Comparison of ENCODE assay signal across 8 cellular contexts in genomic region chr22:24182574-24183246, GRCh38. TPM values are rescaled to one million over a fixed set of nuclear protein-coding genes. Genes with fewer than 3 reads are reported as not detected.
DNase-seq lines count a peak whose midpoint lies in the region; ATAC-seq and TF ChIP-seq lines count a peak whose summit lies in the region.
"Not testable (repeated sequence)": the region's sequence is repeated elsewhere in the genome, so short reads cannot be mapped to it uniquely, and the experiment has no call there.

No MANE protein-coding gene starts in this region.

- not testable (repeated sequence) for H3K36me3 ChIP-seq in DND-41 (ENCODE audit: insufficient read depth, low read length); IMR-90 (ENCODE audit: control insufficient read depth, insufficient read depth, low read length); RWPE2 (ENCODE audit: low read depth); neuronal stem cell (replicated peaks in 1 of 2; ENCODE audit: control insufficient read depth in 2 of 2, insufficient read depth in 2 of 2, low read length in 2 of 2); upper lobe of right lung
- peaks cover 14 to 30% of the 10 kb centered on the region in 2 donors for H3K36me3 ChIP-seq in ascending aorta

- not testable (repeated sequence) for H2AK9ac ChIP-seq in IMR-90 (replicated peaks; ENCODE audit: low read depth, low read length, poor library complexity)

- not testable (repeated sequence) for H3K56ac ChIP-seq in IMR-90 (ENCODE audit: extremely low read depth, insufficient read depth, low read length)

- in situ Hi-C loops in IMR-90 (cut with MboI; ENCODE audit: low sequenced_read_pairs) = not testable (repeated sequence)

- H3K27me3 ChIP-seq in DND-41 (ENCODE audit: insufficient read depth, low read length, poor library complexity); IMR-90 (ENCODE audit: control insufficient read depth, insufficient read depth, low read length); RWPE2 (ENCODE audit: insufficient read depth, poor library complexity, severe bottlenecking); ascending aorta; neuronal stem cell (ENCODE audit: control insufficient read depth in 3 of 3, insufficient read depth in 3 of 3, low read depth in 1 of 3, low read length in 3 of 3); upper lobe of right lung: not testable (repeated sequence)

- BruUV-seq in IMR-90 (replicated peaks; lab: Mats Ljungman, UMichigan) = not testable (repeated sequence)

- 85% methylated on average over 10 of the region's 18 CpGs; no CpG with 5 or more reads in 1 of the 2 experiments for WGBS in IMR-90 (ENCODE audit: extremely low coverage in 2 of 2, insufficient read length in 1 of 2), 2 experiments
- no CpG with 5 or more reads among the region's 18 CpGs for WGBS in neuronal stem cell (ENCODE audit: extremely low coverage in 2 of 2, insufficient read length in 2 of 2, insufficient replicate concordance in 1 of 2), 2 donors

- not testable (repeated sequence) for H2AFZ ChIP-seq in DND-41 (ENCODE audit: low read depth, low read length); IMR-90 (replicated peaks; ENCODE audit: low read length, poor library complexity); neuronal stem cell (ENCODE audit: low read length)

- not testable (repeated sequence) for H3K4me1 ChIP-seq in DND-41 (ENCODE audit: insufficient read depth, low read length); IMR-90 (ENCODE audit: control insufficient read depth, insufficient read depth, low read length); RWPE2 (ENCODE audit: insufficient read depth, poor library complexity, severe bottlenecking); neuronal stem cell (ENCODE audit: control insufficient read depth in 2 of 2, insufficient read depth in 1 of 2, low read depth in 1 of 2, low read length in 2 of 2); upper lobe of right lung
- H3K4me1 ChIP-seq in ascending aorta = peaks cover 7 to 49% of the 10 kb centered on the region in 2 donors

- H3K23ac ChIP-seq in IMR-90 (ENCODE audit: low read depth, low read length) = not testable (repeated sequence)
- peak overlapping the region; percentile 85 for H3K23ac ChIP-seq in neuronal stem cell (ENCODE audit: low read depth, low read length, poor library complexity)

- H3K9me1 ChIP-seq in IMR-90 (ENCODE audit: insufficient read depth, low read length) = not testable (repeated sequence)

- H3K14ac ChIP-seq in IMR-90 (replicated peaks; ENCODE audit: low read depth, low read length); neuronal stem cell (ENCODE audit: low read length): not testable (repeated sequence)

- H3K4ac ChIP-seq in IMR-90 (ENCODE audit: low read depth, low read length); neuronal stem cell (ENCODE audit: low read length): not testable (repeated sequence)

- H4K20me1 ChIP-seq in DND-41 (ENCODE audit: insufficient read depth, low read length); IMR-90 (ENCODE audit: insufficient read depth, low read length): not testable (repeated sequence)

- not testable (repeated sequence) for H3K9me3 ChIP-seq in DND-41 (ENCODE audit: insufficient read depth, low read length, severe bottlenecking); IMR-90 (ENCODE audit: control insufficient read depth, insufficient read depth, low read length); RWPE2 (ENCODE audit: severe bottlenecking); ascending aorta; neuronal stem cell (replicated peaks in 1 of 2; ENCODE audit: control insufficient read depth in 2 of 2, insufficient read depth in 1 of 2, low read depth in 1 of 2, low read length in 2 of 2); upper lobe of right lung

- not testable (repeated sequence) for H4K5ac ChIP-seq in IMR-90 (ENCODE audit: low read depth, low read length)

- not testable (repeated sequence) for H3K4me3 ChIP-seq in DND-41 (ENCODE audit: low read depth in 1 of 2, low read length in 2 of 2); IMR-90 (ENCODE audit: insufficient read depth, low read depth, low read length); RWPE2 (ENCODE audit: severe bottlenecking); epithelial cell of proximal tubule (ENCODE audit: low read depth, low read length); neuronal stem cell (ENCODE audit: low read length in 2 of 2)
- H3K4me3 ChIP-seq in ascending aorta (peak overlapping the region in 1 of 2 donors; percentile 44), upper lobe of right lung (peak overlapping the region; percentile 52)

- intact Hi-C loops in IMR-90 (cut with micrococcal nuclease); ascending aorta (cut with DNase I); left ventricle myocardium superior (cut with micrococcal nuclease); upper lobe of right lung (cut with DNase I): not testable (repeated sequence)

- dilution Hi-C loops in IMR-90 (cut with HindIII; ENCODE audit: low sequenced_read_pairs, unreplicated experiment) = not testable (repeated sequence)

- ATAC-seq in DND-41 (ENCODE audit: insufficient read depth, low read depth); upper lobe of right lung: not testable (repeated sequence)
- peak; percentile 43 for ATAC-seq in IMR-90 (ENCODE audit: low read depth)
- ATAC-seq in RWPE2 (ENCODE audit: low read depth) = 0 out of 3 replicates have a peak, but pooled peaks have one; percentile 6
- ATAC-seq in left ventricle myocardium superior = peak; percentile 13

- not testable (repeated sequence) for H3K4me2 ChIP-seq in DND-41 (ENCODE audit: insufficient read depth, low read length); IMR-90 (ENCODE audit: low read depth, low read length); neuronal stem cell (ENCODE audit: insufficient read depth, low read length, poor library complexity, severe bottlenecking)

- not testable (repeated sequence) for H4K91ac ChIP-seq in IMR-90 (ENCODE audit: insufficient read depth, low read depth, low read length); neuronal stem cell (ENCODE audit: low read depth, low read length, poor library complexity)

- TF ChIP-seq POLR2A in IMR-90 (IDR thresholded peaks at IDR 0.05; ENCODE audit: low read depth, low read length) = not testable (repeated sequence)

- not testable (repeated sequence) for H3K79me1 ChIP-seq in IMR-90 (ENCODE audit: low read depth in 1 of 2, low read length in 2 of 2); neuronal stem cell (ENCODE audit: low read depth, low read length)

- not testable (repeated sequence) for H4K8ac ChIP-seq in IMR-90 (ENCODE audit: low read depth in 2 of 2, low read length in 2 of 2); neuronal stem cell (ENCODE audit: low read depth, low read length)

- TF ChIP-seq CTCF in DND-41 (IDR thresholded peaks at IDR 0.05; ENCODE audit: borderline replicate concordance, extremely low read depth, low read length, poor library complexity, severe bottlenecking) (peak; percentile 31), IMR-90 (conservative IDR thresholded peaks at IDR 0.05; ENCODE audit: low read depth, low read length) (peak; percentile 32), ascending aorta (IDR thresholded peaks at IDR 0.05) (peak in 1 of 3 experiments; percentile 21), epithelial cell of proximal tubule (conservative IDR thresholded peaks at IDR 0.05; ENCODE audit: low read depth, low read length) (peak; percentile 19), upper lobe of right lung (IDR thresholded peaks at IDR 0.05) (peak; percentile 15)
- TF ChIP-seq CTCF in RWPE2 (IDR thresholded peaks at IDR 0.05; ENCODE audit: poor library complexity, severe bottlenecking) = not testable (repeated sequence)

- POLR2A ChIA-PET in IMR-90 (lab: Charles Lee; ENCODE audit: unreplicated experiment) = not testable (repeated sequence)

- not testable (repeated sequence) for H2BK15ac ChIP-seq in IMR-90 (ENCODE audit: low read depth, low read length); neuronal stem cell (ENCODE audit: low read length)

- not testable (repeated sequence) for H3K9ac ChIP-seq in DND-41 (ENCODE audit: low read depth, low read length); IMR-90 (ENCODE audit: low read depth, low read length); neuronal stem cell (ENCODE audit: low read depth, low read length, poor library complexity)

- H2BK20ac ChIP-seq in IMR-90 (ENCODE audit: low read depth, low read length) = not testable (repeated sequence)

- not testable (repeated sequence) for H2AK5ac ChIP-seq in IMR-90 (ENCODE audit: low read depth, low read length)
- H2AK5ac ChIP-seq in neuronal stem cell (ENCODE audit: low read depth, low read length) = peak overlapping the region; percentile 79

- H2BK120ac ChIP-seq in IMR-90 (ENCODE audit: low read depth, low read length); neuronal stem cell (ENCODE audit: low read depth, low read length): not testable (repeated sequence)

- CTCF ChIA-PET in IMR-90 (lab: Yijun Ruan, JAX) = not testable (repeated sequence)

- H2BK12ac ChIP-seq in neuronal stem cell (ENCODE audit: low read length) = not testable (repeated sequence)

- H3K79me2 ChIP-seq in DND-41 (ENCODE audit: insufficient read depth, low read length) = not testable (repeated sequence)

- H3K27ac ChIP-seq in DND-41 (ENCODE audit: low read length); IMR-90 (ENCODE audit: insufficient read depth, low read length); RWPE2 (ENCODE audit: poor library complexity, severe bottlenecking); neuronal stem cell (replicated peaks; ENCODE audit: low read length); upper lobe of right lung: not testable (repeated sequence)
- H3K27ac ChIP-seq in ascending aorta = peak overlapping the region; percentile 84 to 92

- not testable (repeated sequence) for H2BK5ac ChIP-seq in IMR-90 (ENCODE audit: low read depth, low read length, poor library complexity, severe bottlenecking); neuronal stem cell (ENCODE audit: low read length)

- TF ChIP-seq RAD21 in IMR-90 (IDR thresholded peaks at IDR 0.05; ENCODE audit: low read length) = peak; percentile 27; the same call in 1 of the 2 replicates

- not testable (repeated sequence) for DNase-seq in DND-41; IMR-90; RWPE2 (ENCODE audit: low spot score); ascending aorta (ENCODE audit: low spot score in 2 of 2); epithelial cell of proximal tubule (ENCODE audit: low read depth); neuronal stem cell (ENCODE audit: low spot score); upper lobe of right lung
- DNase-seq in left ventricle myocardium superior = peak; percentile 45

- H3K18ac ChIP-seq in IMR-90 (ENCODE audit: low read depth, low read length) = not testable (repeated sequence)
- H3K18ac ChIP-seq in neuronal stem cell (ENCODE audit: low read length) = peak overlapping the region; percentile 70

RNA-seq across cellular contexts. Expression of gene SUSD2, which starts 1.4 kb away (rescaled TPM):
- 0.18 and 0.28 TPM in 2 replicates for total RNA-seq in IMR-90 (2012; rRNA removed)
- polyA plus RNA-seq in IMR-90 (2012; rRNA removed) = 1.6 and 2.4 TPM in 2 replicates
- 1.1 and 1.9 TPM in 2 replicates for polyA plus RNA-seq in IMR-90 (2012; cell fraction: cytosol; rRNA removed)
- polyA plus RNA-seq in IMR-90 (2012; cell fraction: nucleus; rRNA removed; ENCODE audit: low replicate concordance) = 1.9 and 4.1 TPM in 2 replicates
- total RNA-seq in ascending aorta = 51.0 TPM
- total RNA-seq in epithelial cell of proximal tubule = 0.06 and 0.07 TPM in 2 replicates
- total RNA-seq in left ventricle myocardium superior = 3.3 TPM
- polyA plus RNA-seq in neuronal stem cell (2013, experiment 1 of 2) = 0.25 TPM
- 0.18 TPM for polyA plus RNA-seq in neuronal stem cell (2013, experiment 2 of 2)
- total RNA-seq in upper lobe of right lung = 277 TPM

Comparison
In these comparisons a context has a peak if more than half of its experiments do, and no peak if none do; other contexts are left out.
1. RNA of gene SUSD2, which starts 1.4 kb away (total RNA-seq): 277 TPM in upper lobe of right lung (single experiment) and 51.0 TPM in ascending aorta (single experiment); 3.3 TPM in left ventricle myocardium superior (single experiment), 0.18 to 0.28 TPM in IMR-90 and 0.06 to 0.07 TPM in epithelial cell of proximal tubule; every median in the first group is over 10 times any median in the second.